Comparison of ENCODE assay signal across 8 cellular contexts in genomic region chr13:51797664-51798488, GRCh38. TPM values are rescaled to one million over a fixed set of nuclear protein-coding genes. Genes with fewer than 3 reads are reported as not detected.
DNase-seq lines count a peak whose midpoint lies in the region; ATAC-seq and TF ChIP-seq lines count a peak whose summit lies in the region.

No MANE protein-coding gene starts in this region.

- no peak overlapping the region for H3K18ac ChIP-seq in neuronal stem cell (ENCODE audit: low read length)

- H2AFZ ChIP-seq in neuronal stem cell (ENCODE audit: low read length): peak overlapping the region; percentile 4

- H3K4ac ChIP-seq in neuronal stem cell (ENCODE audit: low read length): no peak overlapping the region

- no peak overlapping the region for H4K91ac ChIP-seq in neuronal stem cell (ENCODE audit: low read depth, low read length, poor library complexity)

- H3K36me3 ChIP-seq in neuronal stem cell (replicated peaks in 1 of 2; ENCODE audit: control insufficient read depth in 2 of 2, insufficient read depth in 2 of 2, low read length in 2 of 2): peaks cover 0 to 1% of the 10 kb centered on the region in 2 donors

- WGBS in neuronal stem cell (ENCODE audit: extremely low coverage in 2 of 2, insufficient read length in 2 of 2, insufficient replicate concordance in 1 of 2), 2 donors: no CpG with 5 or more reads among the region's 12 CpGs

- peak; percentile 53 for TF ChIP-seq CTCF in GM12865 (IDR thresholded peaks at IDR 0.05; ENCODE audit: insufficient read depth, low read depth, low read length, missing control alignments)
- TF ChIP-seq CTCF in epithelial cell of proximal tubule (conservative IDR thresholded peaks at IDR 0.05; ENCODE audit: low read depth, low read length): peak; percentile 61

- H2BK120ac ChIP-seq in neuronal stem cell (ENCODE audit: low read depth, low read length): no peak overlapping the region

- H3K4me3 ChIP-seq in GM12865 (ENCODE audit: low read depth, low read length) (no peak overlapping the region), epithelial cell of proximal tubule (ENCODE audit: low read depth, low read length) (no peak overlapping the region), neuronal stem cell (ENCODE audit: low read length in 2 of 2) (no peak overlapping the region)

- no peaks in the 10 kb centered on the region for H3K27me3 ChIP-seq in neuronal stem cell (ENCODE audit: control insufficient read depth in 3 of 3, insufficient read depth in 3 of 3, low read depth in 1 of 3, low read length in 3 of 3)

- ATAC-seq in HG03342 (IDR thresholded peaks at IDR 0.05; ENCODE audit: unreplicated experiment) (peak; percentile 39), HG03457 (IDR thresholded peaks at IDR 0.05; ENCODE audit: unreplicated experiment) (no peak)

- H3K4me2 ChIP-seq in neuronal stem cell (ENCODE audit: insufficient read depth, low read length, poor library complexity, severe bottlenecking): no peak overlapping the region

- H2AK5ac ChIP-seq in neuronal stem cell (ENCODE audit: low read depth, low read length): no peak overlapping the region

- H3K79me1 ChIP-seq in neuronal stem cell (ENCODE audit: low read depth, low read length): no peaks in the 10 kb centered on the region

- H2BK5ac ChIP-seq in neuronal stem cell (ENCODE audit: low read length): no peak overlapping the region

- peak; percentile 68 for DNase-seq in A172 (ENCODE audit: low spot score)
- DNase-seq in GM12865 (ENCODE audit: low read depth): peak; percentile 84
- DNase-seq in NCI-H2227 treated with DMSO at 0.1 percent for 48 hours (lab: John Stamatoyannopoulos, UW): peak; percentile 54
- DNase-seq in activated CD4-positive, alpha-beta T cell treated with anti-CD3 and anti-CD28 coated beads, Interleukin-2, amount 50 U/mL, for 48 hours: peak; percentile 56 to 61
- DNase-seq in epithelial cell of proximal tubule (ENCODE audit: low read depth): no peak
- DNase-seq in neuronal stem cell (ENCODE audit: low spot score): peak; percentile 41

- H3K9ac ChIP-seq in neuronal stem cell (ENCODE audit: low read depth, low read length, poor library complexity): no peak overlapping the region

- H3K14ac ChIP-seq in neuronal stem cell (ENCODE audit: low read length): no peak overlapping the region

- H2BK15ac ChIP-seq in neuronal stem cell (ENCODE audit: low read length): no peak overlapping the region

- H2BK12ac ChIP-seq in neuronal stem cell (ENCODE audit: low read length): no peak overlapping the region

- no peaks in the 10 kb centered on the region for H3K9me3 ChIP-seq in neuronal stem cell (replicated peaks in 1 of 2; ENCODE audit: control insufficient read depth in 2 of 2, insufficient read depth in 1 of 2, low read depth in 1 of 2, low read length in 2 of 2)

- no peak overlapping the region for H4K8ac ChIP-seq in neuronal stem cell (ENCODE audit: low read depth, low read length)

- H3K27ac ChIP-seq in neuronal stem cell (replicated peaks; ENCODE audit: low read length): no peak overlapping the region

- H3K4me1 ChIP-seq in neuronal stem cell (ENCODE audit: control insufficient read depth in 2 of 2, insufficient read depth in 1 of 2, low read depth in 1 of 2, low read length in 2 of 2): peaks cover 18 to 29% of the 10 kb centered on the region in 2 donors

- no peak overlapping the region for H3K23ac ChIP-seq in neuronal stem cell (ENCODE audit: low read depth, low read length, poor library complexity)

RNA-seq across cellular contexts. Expression of gene DHRS12, which starts 6.1 kb away (rescaled TPM):
- total RNA-seq in A172 (2014; rRNA removed; shearing (Covaris generic)): 3.1 and 6.1 TPM in 2 replicates
- 2.4 and 5.5 TPM in 2 replicates for total RNA-seq in epithelial cell of proximal tubule
- polyA plus RNA-seq in neuronal stem cell (2013, experiment 1 of 2): 18.5 TPM
- polyA plus RNA-seq in neuronal stem cell (2013, experiment 2 of 2): 20.4 TPM

RNA-seq across cellular contexts. Expression of gene TMEM272, which starts 47.1 kb away (rescaled TPM):
- total RNA-seq in A172 (2014; rRNA removed; shearing (Covaris generic)): not detected in 2 replicates
- total RNA-seq in epithelial cell of proximal tubule: not detected in 2 replicates
- 0.04 TPM for polyA plus RNA-seq in neuronal stem cell (2013, experiment 1 of 2)
- 0.03 TPM for polyA plus RNA-seq in neuronal stem cell (2013, experiment 2 of 2)
